9 cellular contexts compared by ENCODE assay signal in the genomic region with DNA sequence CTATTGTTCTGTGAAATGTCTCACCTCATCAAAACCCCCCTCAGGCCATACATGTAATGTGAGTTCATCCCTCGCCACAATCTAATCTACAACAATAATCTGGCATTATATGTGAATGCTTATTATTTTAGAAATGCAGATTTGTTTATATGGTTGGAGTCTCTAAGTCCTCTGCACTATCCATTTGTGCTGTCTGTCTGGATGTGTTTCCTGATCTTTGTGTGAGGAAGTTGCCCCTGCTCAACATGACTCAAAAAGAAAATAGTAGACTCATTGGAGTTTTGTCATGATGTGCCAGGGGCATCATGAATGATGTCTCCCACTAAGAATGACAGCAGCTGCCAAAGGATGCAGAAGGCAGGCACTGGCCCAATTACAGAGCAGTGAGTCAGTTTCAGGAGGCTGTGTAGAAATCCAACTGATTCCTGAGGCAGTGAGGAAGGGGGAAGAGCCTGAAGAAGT.
A peak's percentile ranks its signal among the peaks of the same experiment; 100 is the strongest.
DNase-seq lines count a peak whose midpoint lies in the region; ATAC-seq and TF ChIP-seq lines count a peak whose summit lies in the region.
"Had no signal": no experiment of that assay in that cellular context is flagged by ENCODE, and none has a peak within 500 bp of the region (broad histone marks: within the 10 kb centered on the region; RNA-seq: fewer than 3 reads in every experiment).

No MANE protein-coding gene starts in this region.

- intact Hi-C loops in left ventricle myocardium superior (cut with micrococcal nuclease): no loop called here
- intact Hi-C loops in tibial artery (cut with DNase I; ENCODE audit: low total_unique reads): no loop called here

- H3K36me3 ChIP-seq in tibial artery: no peaks in the 10 kb centered on the region
- H3K36me3 ChIP-seq in BE2C: no peaks in the 10 kb centered on the region
- H3K36me3 ChIP-seq: ovary had no signal

- ATAC-seq in left ventricle myocardium superior (peak; percentile 43), GM21825 (IDR thresholded peaks at IDR 0.05; ENCODE audit: unreplicated experiment) (no peak), HG03196 (IDR thresholded peaks at IDR 0.05; ENCODE audit: unreplicated experiment) (no peak)

- H3K4me1 ChIP-seq in tibial artery: peaks cover 0 to 30% (median 15%) of the 10 kb centered on the region in 4 donors
- H3K4me1 ChIP-seq in BE2C: no peaks in the 10 kb centered on the region

- H3K9me3 ChIP-seq in tibial artery (no peaks in the 10 kb centered on the region), BE2C (no peaks in the 10 kb centered on the region; the same call in 1 of the 2 replicates)
- H3K9me3 ChIP-seq: ovary had no signal

- TF ChIP-seq CTCF in tibial artery (IDR thresholded peaks at IDR 0.05) (no peak), BE2C (IDR thresholded peaks at IDR 0.05; ENCODE audit: low read depth, low read length) (no peak)

- H3K4me3 ChIP-seq in tibial artery: no peak overlapping the region
- no peak overlapping the region for H3K4me3 ChIP-seq in BE2C (ENCODE audit: low read depth, low read length)
- H3K4me3 ChIP-seq: ovary had no signal

- DNase-seq in HS-5 (ENCODE audit: low read depth) (peak; percentile 94), astrocyte of the hippocampus (ENCODE audit: low read depth, low spot score) (peak; percentile 91), left ventricle myocardium superior (no peak), tibial artery (peak; percentile 75 to 93), BE2C (no peak)
- DNase-seq: activated CD4-positive, alpha-beta T cell treated with anti-CD3 and anti-CD28 coated beads, Interleukin-2, amount 50 U/mL, for 1 hour; ovary had no signal

- no peaks in the 10 kb centered on the region for H3K27me3 ChIP-seq in tibial artery
- no peaks in the 10 kb centered on the region for H3K27me3 ChIP-seq in BE2C
- H3K27me3 ChIP-seq: ovary had no signal

- peak overlapping the region; percentile 63 to 68 for H3K27ac ChIP-seq in tibial artery
- H3K27ac ChIP-seq: ovary had no signal

Comparison
In these comparisons a context has a peak if more than half of its experiments do, and no peak if none do; other contexts are left out.
1. DNase-seq: peak in HS-5 (single experiment), astrocyte of the hippocampus (single experiment) and tibial artery (2 of 2); none in left ventricle myocardium superior (single experiment) and BE2C (single experiment).